8 cellular contexts compared by ENCODE assay signal in the genomic region with DNA sequence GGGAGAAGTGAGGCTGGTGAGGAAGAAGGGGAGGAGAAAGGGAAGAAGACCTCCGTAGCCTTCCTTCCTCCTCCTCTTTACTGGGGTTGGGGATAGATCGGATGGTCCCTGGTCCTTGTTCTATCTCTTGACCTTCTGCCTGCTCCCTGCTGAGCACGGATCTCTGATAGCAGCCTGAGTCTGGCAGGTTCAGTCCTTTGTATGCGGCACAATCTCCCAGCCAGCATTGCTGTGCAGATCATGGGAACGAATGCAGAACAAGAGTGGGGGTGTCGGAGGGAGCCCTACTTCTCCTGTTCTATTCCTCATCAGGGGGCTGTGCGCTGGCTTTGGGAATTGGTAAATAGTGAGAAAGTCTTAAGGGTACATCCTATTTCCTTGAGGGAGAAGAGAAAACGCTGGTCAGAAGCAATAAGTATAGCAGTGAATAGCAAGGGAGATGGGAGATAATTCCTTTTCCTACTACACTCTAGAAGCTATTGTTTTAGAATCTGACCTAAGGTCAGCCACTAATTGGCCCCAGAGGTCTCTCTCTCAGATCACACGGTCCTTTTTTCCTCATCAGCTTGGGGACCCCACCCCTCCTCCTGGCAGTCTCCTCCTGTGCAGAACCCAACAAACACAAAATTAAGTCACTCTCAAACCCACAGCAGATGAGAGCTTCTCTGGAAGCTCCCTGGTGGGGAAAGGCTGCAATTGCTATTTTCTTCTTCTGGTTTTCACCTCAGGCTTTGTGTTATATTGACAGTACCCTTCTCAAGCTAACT. TPM values are rescaled to one million over a fixed set of nuclear protein-coding genes. Genes with fewer than 3 reads are reported as not detected.
DNase-seq lines count a peak whose midpoint lies in the region; ATAC-seq and TF ChIP-seq lines count a peak whose summit lies in the region.

No MANE protein-coding gene starts in this region.

- no peak for TF ChIP-seq POLR2A in tibial nerve (IDR thresholded peaks at IDR 0.05)

- peak; percentile 40 for DNase-seq in DMS 273 (lab: John Stamatoyannopoulos, UW; ENCODE audit: unreplicated experiment)
- DNase-seq in DMS 273 treated with DMSO at 0.1 percent for 48 hours (lab: John Stamatoyannopoulos, UW): no peak
- peak; percentile 4 for DNase-seq in OCI-LY7 (ENCODE audit: low spot score)
- peak; percentile 24 for DNase-seq in germinal center (ENCODE audit: low spot score)
- DNase-seq in tibial nerve (ENCODE audit: low spot score in 2 of 2): peak; percentile 20 to 53
- DNase-seq in stimulated activated CD4-positive, alpha-beta T cell treated with anti-CD3 and anti-CD28 coated beads, Interleukin-15, amount 100 ng/mL, for 24 hours: no peak
- DNase-seq in coronary artery (ENCODE audit: low spot score): no peak
- no peak for DNase-seq in omental fat pad (ENCODE audit: low spot score)

- H3K4me2 ChIP-seq in OCI-LY7 (ENCODE audit: low read length): no peak overlapping the region

- H3K27me3 ChIP-seq in tibial nerve: no peaks in the 10 kb centered on the region

- intact Hi-C loops in OCI-LY7 (cut with micrococcal nuclease; ENCODE audit: unreplicated experiment): no loop called here

- H3K9me3 ChIP-seq in OCI-LY7 (ENCODE audit: low read length): no peaks in the 10 kb centered on the region
- H3K9me3 ChIP-seq in tibial nerve: no peaks in the 10 kb centered on the region

- H3K9me2 ChIP-seq in OCI-LY7 (ENCODE audit: insufficient read depth, low read length): no peaks in the 10 kb centered on the region

- H3K4me1 ChIP-seq in OCI-LY7 (ENCODE audit: insufficient read depth, low read length, poor library complexity, severe bottlenecking) (no peaks in the 10 kb centered on the region), tibial nerve (peaks cover 0 to 34% (median 7%) of the 10 kb centered on the region in 4 donors)

- TF ChIP-seq CTCF in OCI-LY7 (conservative IDR thresholded peaks at IDR 0.05; ENCODE audit: low read length): peak; percentile 37; the same call in 1 of the 2 replicates
- peak; percentile 20 to 54 (median 23) for TF ChIP-seq CTCF in tibial nerve (IDR thresholded peaks at IDR 0.05)
- no peak for TF ChIP-seq CTCF in coronary artery (IDR thresholded peaks at IDR 0.05)
- TF ChIP-seq CTCF in omental fat pad (IDR thresholded peaks at IDR 0.05): no peak

- BruUV-seq in OCI-LY7 (replicated peaks; lab: Mats Ljungman, UMichigan): no TSS peak

- H3K4me3 ChIP-seq in OCI-LY7 (ENCODE audit: low read depth, low read length, poor library complexity, severe bottlenecking): no peak overlapping the region
- H3K4me3 ChIP-seq in tibial nerve: peak overlapping the region in 1 of 4 donors; percentile 10
- no peak overlapping the region for H3K4me3 ChIP-seq in coronary artery

- H4K20me1 ChIP-seq in OCI-LY7 (ENCODE audit: insufficient read depth, low read length): no peaks in the 10 kb centered on the region

- WGBS in tibial nerve, 2 donors: 38 to 53% methylated on average over 9 of the region's 9 CpGs

- peak in 1 of 2 donors; percentile 10 for TF ChIP-seq EP300 in tibial nerve (IDR thresholded peaks at IDR 0.05)

- no peaks in the 10 kb centered on the region for H3K79me2 ChIP-seq in OCI-LY7 (ENCODE audit: insufficient read depth, low read depth, low read length)

- H2AFZ ChIP-seq in OCI-LY7 (ENCODE audit: low read length): no peak overlapping the region

- no peak for ATAC-seq in omental fat pad (ENCODE audit: low FRiP score)

- CTCF ChIA-PET in OCI-LY7 (lab: Charles Lee; ENCODE audit: unreplicated experiment): no interaction called here

- H3K36me3 ChIP-seq in OCI-LY7 (ENCODE audit: insufficient read depth, low read length): no peaks in the 10 kb centered on the region
- no peaks in the 10 kb centered on the region for H3K36me3 ChIP-seq in tibial nerve

- H3K27ac ChIP-seq in OCI-LY7 (ENCODE audit: low read depth, low read length, poor library complexity, severe bottlenecking) (no peak overlapping the region), tibial nerve (peak overlapping the region in 3 of 4 donors; percentile 3 to 70 (median 57)), coronary artery (peak overlapping the region in 1 of 2 donors; percentile 8)

- POLR2A ChIA-PET in OCI-LY7 (lab: Charles Lee): no interaction called here

RNA-seq across cellular contexts. Expression of a gene that starts 41.0 kb away (rescaled TPM):
- total RNA-seq in OCI-LY7 (2014; rRNA removed; shearing (Covaris generic)): not detected in 2 replicates
- total RNA-seq in OCI-LY7 (2022) (not detected in 2 replicates), tibial nerve (1 to 10 TPM; 5.1 to 7.3 (median 6.9) TPM), omental fat pad (10 to 100 TPM in 1 of 4 donors, 1 to 10 TPM in 3; 1.9 to 20.3 (median 3.6) TPM)

Comparison
In these comparisons a context has a peak if more than half of its experiments do, and no peak if none do; other contexts are left out.
1. DNase-seq: peak in DMS 273 (single experiment), OCI-LY7 (single experiment), germinal center (single experiment) and tibial nerve (2 of 2); none in DMS 273 treated with DMSO at 0.1 percent for 48 hours (single experiment), stimulated activated CD4-positive, alpha-beta T cell treated with anti-CD3 and anti-CD28 coated beads, Interleukin-15, amount 100 ng/mL, for 24 hours (single experiment), coronary artery (single experiment) and omental fat pad (single experiment).
2. CTCF ChIP-seq: peak in OCI-LY7 (single experiment) and tibial nerve (5 of 5); none in coronary artery (single experiment) and omental fat pad (0 of 3).